Comparison of ENCODE assay signal across 22 cellular contexts in genomic region chr7:154472332-154472731, GRCh38.
DNase-seq lines count a peak whose midpoint lies in the region; ATAC-seq, FAIRE-seq and TF ChIP-seq lines count a peak whose summit lies in the region.
"Had no signal": no experiment of that assay in that cellular context is flagged by ENCODE, and none has a peak within 500 bp of the region (broad histone marks: within the 10 kb centered on the region; RNA-seq: fewer than 3 reads in every experiment).

No MANE protein-coding gene starts in this region.

- H3K4me3 ChIP-seq in astrocyte (ENCODE audit: insufficient read depth, low read depth, low read length) (no peak overlapping the region), HAP-1 (no peak overlapping the region)
- H3K4me3 ChIP-seq: A549, GM23338 had no signal

- peak overlapping the region; percentile 41 for H3K27ac Mint-ChIP-seq in astrocyte (ENCODE audit: unreplicated experiment)
- H3K27ac Mint-ChIP-seq: CD4-positive, alpha-beta memory T cell; GM23338; H9; HFFc6 had no signal

- H3K9me3 ChIP-seq in astrocyte (ENCODE audit: insufficient read depth, low read depth, low read length) (no peaks in the 10 kb centered on the region), HAP-1 (no peaks in the 10 kb centered on the region)
- H3K9me3 ChIP-seq: A549 had no signal

- ATAC-seq in HG02759 (IDR thresholded peaks at IDR 0.05; ENCODE audit: unreplicated experiment): no peak
- ATAC-seq: A549, GM23338 had no signal

- H2AFZ ChIP-seq in astrocyte (ENCODE audit: low read depth, low read length): no peak overlapping the region
- H2AFZ ChIP-seq: GM23338 had no signal

- H3K27me3 Mint-ChIP-seq in astrocyte (ENCODE audit: low read depth, unreplicated experiment): peaks cover 2% of the 10 kb centered on the region
- H3K27me3 Mint-ChIP-seq: CD4-positive, alpha-beta memory T cell had no signal

- no peak overlapping the region for H3K4me2 ChIP-seq in astrocyte (ENCODE audit: low read length)
- H3K4me2 ChIP-seq: A549, GM23338 had no signal

- FAIRE-seq in astrocyte (lab: Jason Lieb, UNC): no peak
- FAIRE-seq: A549, GM12891, GM18507 had no signal

- H4K20me1 ChIP-seq in astrocyte (ENCODE audit: insufficient read depth, low read length): no peaks in the 10 kb centered on the region

- no peak for TF ChIP-seq CTCF in astrocyte (IDR thresholded peaks at IDR 0.05; ENCODE audit: insufficient read depth, low read depth, low read length)

- H3K27me3 ChIP-seq in astrocyte (ENCODE audit: insufficient read depth, low read length): no peaks in the 10 kb centered on the region
- no peaks in the 10 kb centered on the region for H3K27me3 ChIP-seq in HAP-1 (ENCODE audit: low read depth)

- H3K36me3 Mint-ChIP-seq in astrocyte (ENCODE audit: low read depth, unreplicated experiment): no peaks in the 10 kb centered on the region
- H3K36me3 Mint-ChIP-seq: CD4-positive, alpha-beta memory T cell had no signal

- H3K36me3 ChIP-seq in astrocyte (ENCODE audit: insufficient read depth, low read length) (no peaks in the 10 kb centered on the region), HAP-1 (replicated peaks) (no peaks in the 10 kb centered on the region)

- H3K9me3 Mint-ChIP-seq in astrocyte (ENCODE audit: unreplicated experiment): no peaks in the 10 kb centered on the region
- H3K9me3 Mint-ChIP-seq: GM23338, H9 had no signal

- H3K27ac ChIP-seq in astrocyte (ENCODE audit: low read depth, low read length) (no peak overlapping the region), substantia nigra (ENCODE audit: low read depth, low read length, poor library complexity, severe bottlenecking) (peak overlapping the region; percentile 40)
- H3K27ac ChIP-seq: A549 had no signal

- H3K4me1 Mint-ChIP-seq in astrocyte (ENCODE audit: low read depth, unreplicated experiment): no peaks in the 10 kb centered on the region
- H3K4me1 Mint-ChIP-seq: CD4-positive, alpha-beta memory T cell had no signal

- DNase-seq in astrocyte (ENCODE audit: low read depth): no peak
- DNase-seq in midbrain (lab: John Stamatoyannopoulos, UW): peak; percentile 38
- DNase-seq in substantia nigra (lab: John Stamatoyannopoulos, UW): peak in 3 of 49 donors; percentile 20 to 35 (median 29)
- no peak for DNase-seq in activated CD4-positive, alpha-beta T cell treated with anti-CD3 and anti-CD28 coated beads, Interleukin-2, amount 50 U/mL, for 4 hours
- no peak for DNase-seq in HAP-1 (ENCODE audit: low spot score in 2 of 2)
- DNase-seq: 8988T; ACHN; AML-193; C1 segment of cervical spinal cord; Calu3; CD4-positive, alpha-beta memory T cell; COR-L47; DMS53; DMS79 treated with DMSO at 0.1 percent for 48 hours; GF-D8; H9; HFFc6 had no signal

- no peak overlapping the region for H3K9ac ChIP-seq in astrocyte (ENCODE audit: low read length)

- in situ Hi-C loops in HAP-1 (cut with MboI; ENCODE audit: low sequenced_read_pairs): no loop called here

- no peaks in the 10 kb centered on the region for H3K79me2 ChIP-seq in astrocyte (ENCODE audit: insufficient read depth, low read length)

- no peak overlapping the region for H3K4me3 Mint-ChIP-seq in astrocyte (ENCODE audit: unreplicated experiment)
- H3K4me3 Mint-ChIP-seq: CD4-positive, alpha-beta memory T cell; GM23338; H9; HFFc6 had no signal

- H3K4me1 ChIP-seq in astrocyte (ENCODE audit: insufficient read depth, low read length): no peaks in the 10 kb centered on the region
- no peaks in the 10 kb centered on the region for H3K4me1 ChIP-seq in HAP-1
- H3K4me1 ChIP-seq: A549 had no signal
